1 cellular context compared by ENCODE assay signal in the genomic region with DNA sequence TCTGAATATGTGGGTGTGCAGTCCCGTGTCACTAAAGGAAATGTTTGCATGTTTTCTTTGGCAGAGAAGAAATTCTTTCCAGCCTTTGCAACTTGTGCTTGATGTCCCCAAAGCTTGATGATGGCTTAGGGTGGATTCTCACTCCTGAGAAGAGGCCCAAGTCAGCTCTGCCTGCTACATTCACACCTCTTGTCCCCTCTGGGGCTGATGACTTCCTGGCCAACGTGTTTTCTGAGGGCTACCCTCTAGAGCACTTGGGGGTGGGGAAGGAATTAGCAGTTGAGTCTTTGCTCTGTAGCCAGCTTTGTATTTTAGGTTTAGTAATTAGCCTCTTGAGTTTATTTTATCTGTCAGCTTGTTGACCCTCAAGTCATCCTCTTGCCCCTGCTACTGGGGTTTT.
TF ChIP-seq lines count a peak whose summit lies in the region.

No MANE protein-coding gene starts in this region.

TF ChIP-seq in HCT116, 20 proteins besides CTCF, POLR2A, EP300 and RAD21 (continued from another document):
- TF ChIP-seq, protein P1, sequence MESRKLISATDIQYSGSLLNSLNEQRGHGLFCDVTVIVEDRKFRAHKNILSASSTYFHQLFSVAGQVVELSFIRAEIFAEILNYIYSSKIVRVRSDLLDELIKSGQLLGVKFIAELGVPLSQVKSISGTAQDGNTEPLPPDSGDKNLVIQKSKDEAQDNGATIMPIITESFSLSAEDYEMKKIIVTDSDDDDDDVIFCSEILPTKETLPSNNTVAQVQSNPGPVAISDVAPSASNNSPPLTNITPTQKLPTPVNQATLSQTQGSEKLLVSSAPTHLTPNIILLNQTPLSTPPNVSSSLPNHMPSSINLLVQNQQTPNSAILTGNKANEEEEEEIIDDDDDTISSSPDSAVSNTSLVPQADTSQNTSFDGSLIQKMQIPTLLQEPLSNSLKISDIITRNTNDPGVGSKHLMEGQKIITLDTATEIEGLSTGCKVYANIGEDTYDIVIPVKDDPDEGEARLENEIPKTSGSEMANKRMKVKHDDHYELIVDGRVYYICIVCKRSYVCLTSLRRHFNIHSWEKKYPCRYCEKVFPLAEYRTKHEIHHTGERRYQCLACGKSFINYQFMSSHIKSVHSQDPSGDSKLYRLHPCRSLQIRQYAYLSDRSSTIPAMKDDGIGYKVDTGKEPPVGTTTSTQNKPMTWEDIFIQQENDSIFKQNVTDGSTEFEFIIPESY (IDR thresholded peaks at IDR 0.05; ENCODE audit: extremely low read depth, insufficient replicate concordance, low read length), result no peak
- TF ChIP-seq CEBPB (IDR thresholded peaks at IDR 0.05; ENCODE audit: low read depth) (no peak), REST (IDR thresholded peaks at IDR 0.05; ENCODE audit: low read depth) (no peak), ATF3 (IDR thresholded peaks at IDR 0.05) (no peak), CBX3 (IDR thresholded peaks at IDR 0.05; ENCODE audit: low read depth) (no peak), YY1 (IDR thresholded peaks at IDR 0.05; ENCODE audit: extremely low read depth, insufficient replicate concordance, low read depth, low read length) (no peak), SRF (IDR thresholded peaks at IDR 0.05; ENCODE audit: low read depth) (no peak), TCF7L2 (IDR thresholded peaks at IDR 0.05; ENCODE audit: borderline replicate concordance, extremely low read depth, insufficient read depth, insufficient read length) (no peak), SIN3A (IDR thresholded peaks at IDR 0.05; ENCODE audit: low read depth) (no peak), EZH2phosphoT487 (IDR thresholded peaks at IDR 0.05; ENCODE audit: borderline replicate concordance) (no peak), FOSL1 (IDR thresholded peaks at IDR 0.05; ENCODE audit: low read depth) (no peak)
TF ChIP-seq in HCT116: peak in this region for 0.
